In the genomic region with DNA sequence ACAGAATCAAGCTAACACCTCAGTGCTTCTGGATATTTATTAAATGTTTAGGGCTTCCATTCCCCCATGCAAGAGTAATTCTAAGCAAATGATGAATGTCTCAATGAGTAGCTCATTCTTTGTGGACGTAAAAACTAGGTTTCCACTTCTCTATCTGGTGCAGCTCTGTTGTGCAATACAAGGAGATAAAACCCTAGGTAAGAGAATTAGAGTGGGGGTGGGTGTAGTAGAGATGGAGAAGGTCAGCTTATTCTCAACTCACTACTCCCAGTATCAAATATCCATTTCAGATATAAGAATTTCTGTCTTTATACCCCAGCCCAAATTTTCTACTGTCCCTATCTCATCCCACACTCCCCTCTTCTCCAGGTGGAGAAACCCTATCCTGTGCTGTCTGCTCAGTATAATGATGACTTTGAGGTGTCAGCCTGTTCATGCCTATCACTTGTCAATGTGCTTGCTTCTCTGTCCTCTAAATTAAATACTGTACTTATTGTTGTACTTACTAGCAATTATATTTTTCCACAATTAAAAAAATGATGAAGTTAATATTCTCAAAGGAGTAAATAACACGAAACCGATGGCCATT, we compare ENCODE assay signal across 21 cellular contexts. TPM values are rescaled to one million over a fixed set of nuclear protein-coding genes. Genes with fewer than 3 reads are reported as not detected.
DNase-seq lines count a peak whose midpoint lies in the region; ATAC-seq, FAIRE-seq and TF ChIP-seq lines count a peak whose summit lies in the region.
"Had no signal": no experiment of that assay in that cellular context is flagged by ENCODE, and none has a peak within 500 bp of the region (broad histone marks: within the 10 kb centered on the region; RNA-seq: fewer than 3 reads in every experiment).

No MANE protein-coding gene starts in this region.

- peak; percentile 53 for ATAC-seq in K562
- no peak for ATAC-seq in GM18520 (IDR thresholded peaks at IDR 0.05; ENCODE audit: unreplicated experiment)
- no peak for ATAC-seq in GM18505 (IDR thresholded peaks at IDR 0.05; ENCODE audit: unreplicated experiment)

- in situ Hi-C loops in K562 (cut with MboI), result no loop called here

- no peak for DNase-seq in Calu3
- peak; percentile 41 for DNase-seq in NCI-H82 treated with DMSO at 0.1 percent for 48 hours (lab: John Stamatoyannopoulos, UW; ENCODE audit: unreplicated experiment)
- DNase-seq in K562 (ENCODE audit: extremely low read depth in 1 of 4, low spot score in 3 of 4), result no peak
- DNase-seq in H4 (ENCODE audit: low spot score), result no peak
- no peak for DNase-seq in NCI-H2227 (lab: John Stamatoyannopoulos, UW; ENCODE audit: unreplicated experiment)
- DNase-seq: activated CD4-positive, CD25-positive, alpha-beta regulatory T cell treated with anti-CD3 and anti-CD28 coated beads, Interleukin-2, amount 50 U/mL, for 72 hours; activated effector memory CD4-positive, alpha-beta T cell treated with anti-CD3 and anti-CD28 coated beads, Interleukin-2, amount 50 U/mL, for 16 hours; amygdala; CD4-positive, alpha-beta memory T cell; effector memory CD4-positive, alpha-beta T cell; hypothalamus; NCI-H2029 treated with DMSO at 0.1 percent for 48 hours; NCI-H510A; T-helper 9 cell had no signal

- H3K9me1 ChIP-seq in K562 (ENCODE audit: control insufficient read depth, insufficient read depth, low read length), result no peaks in the 10 kb centered on the region

- no peak overlapping the region for H3K4me3 Mint-ChIP-seq in Calu3 (ENCODE audit: low read depth, unreplicated experiment)
- H3K4me3 Mint-ChIP-seq: CD4-positive, alpha-beta memory T cell; central memory CD8-positive, alpha-beta T cell; stimulated activated naive CD8-positive, alpha-beta T cell treated with anti-CD3 and anti-CD28 coated beads, Interleukin-15, Interleukin-2, amounts not matched to agents 100 ng/mL and 50 ng/mL, for 24 hours had no signal

- H3K4me1 ChIP-seq in K562 (replicated peaks in 1 of 2; ENCODE audit: control insufficient read depth in 2 of 2, insufficient read depth in 2 of 2, low read length in 2 of 2) (peaks cover 4 to 28% of the 10 kb centered on the region in 2 experiments; a peak in 4 of 5 replicates), neutrophil (ENCODE audit: control insufficient read depth in 1 of 2, insufficient read depth in 1 of 2, low read depth in 1 of 2, low read length in 1 of 2) (peaks cover 83 to 85% of the 10 kb centered on the region in 2 experiments)

- peaks cover 42% of the 10 kb centered on the region for H3K4me1 Mint-ChIP-seq in Calu3 (ENCODE audit: low read depth, unreplicated experiment)

- FAIRE-seq in K562 (lab: Jason Lieb, UNC), result no peak

- H3K36me3 Mint-ChIP-seq in Calu3 (ENCODE audit: insufficient read depth, unreplicated experiment), result peaks cover 15% of the 10 kb centered on the region
- H3K36me3 Mint-ChIP-seq: CD4-positive, alpha-beta memory T cell had no signal

- CTCF ChIA-PET in Calu3 (lab: Charles Lee) (interaction anchor here (1.3 kb wide), 1 partner anchor 60 kb away, joined by 9 read pairs; no protein-coding TSS in a partner anchor), K562 (lab: Yijun Ruan, JAX; ENCODE audit: low intra/inter-chr PET ratio) (no interaction called here)

- TF ChIP-seq POLR2A in K562 (conservative IDR thresholded peaks at IDR 0.05), result no peak
- no peak for TF ChIP-seq POLR2A in GM18505 (IDR thresholded peaks at IDR 0.05; ENCODE audit: borderline replicate concordance, extremely low read depth, insufficient read depth, insufficient read length)

- peak overlapping the region in 1 of 2 experiments; percentile 7; a peak in 1 of 4 replicates for H3K9ac ChIP-seq in K562 (ENCODE audit: insufficient read depth in 1 of 2, low read depth in 2 of 2, low read length in 2 of 2)

- H3K9me3 ChIP-seq in K562 (replicated peaks; ENCODE audit: control insufficient read depth, insufficient read depth, low read depth, low read length), result no peaks in the 10 kb centered on the region
- no peaks in the 10 kb centered on the region for H3K9me3 ChIP-seq in neutrophil

- peak overlapping the region; percentile 34; the same call in 1 of the 3 replicates for H3K27ac ChIP-seq in K562 (ENCODE audit: extremely low read depth, low read depth, low read length)
- peak overlapping the region; percentile 97 for H3K27ac ChIP-seq in neutrophil

- POLR2A ChIA-PET in K562 (lab: Yijun Ruan, JAX), result interaction anchor here (0.7 to 2.2 kb wide), 5 partner anchors 10 to 81 kb away, joined by 3 to 10 read pairs (median 5); no protein-coding TSS in a partner anchor

- TF ChIP-seq CTCF in Calu3 (IDR thresholded peaks at IDR 0.05; ENCODE audit: unreplicated experiment) (no peak), K562 (IDR thresholded peaks at IDR 0.05 in 2 of 3, conservative IDR thresholded peaks at IDR 0.05 in 1 of 3; ENCODE audit: insufficient read depth in 2 of 3, low read depth in 1 of 3, low read length in 3 of 3) (no peak), neutrophil (IDR thresholded peaks at IDR 0.05) (no peak)

- H2AFZ ChIP-seq in K562 (ENCODE audit: low read depth, low read length), result peak overlapping the region; percentile 84

- H3K27ac Mint-ChIP-seq in Calu3 (ENCODE audit: unreplicated experiment), result peak overlapping the region; percentile 19
- H3K27ac Mint-ChIP-seq: CD4-positive, alpha-beta memory T cell; stimulated activated naive CD8-positive, alpha-beta T cell treated with anti-CD3 and anti-CD28 coated beads, Interleukin-15, Interleukin-2, amounts not matched to agents 100 ng/mL and 50 ng/mL, for 24 hours had no signal

- H3K4me3 ChIP-seq in K562 (no peak overlapping the region), neutrophil (ENCODE audit: low read depth in 1 of 2, low read length in 1 of 2) (peak overlapping the region; percentile 33 to 35)

- no peaks in the 10 kb centered on the region for H4K20me1 ChIP-seq in K562 (replicated peaks; ENCODE audit: control insufficient read depth, insufficient read depth, low read length)

- H3K9me3 Mint-ChIP-seq in Calu3 (ENCODE audit: low read depth, unreplicated experiment), result no peaks in the 10 kb centered on the region
- H3K9me3 Mint-ChIP-seq: CD4-positive, alpha-beta memory T cell; central memory CD8-positive, alpha-beta T cell; stimulated activated naive CD8-positive, alpha-beta T cell treated with anti-CD3 and anti-CD28 coated beads, Interleukin-15, Interleukin-2, amounts not matched to agents 100 ng/mL and 50 ng/mL, for 24 hours had no signal

- WGBS in K562 (ENCODE audit: insufficient coverage, low coverage, missing lambda C conversion rate), result 2% methylated on average over 3 of the region's 3 CpGs

- intact Hi-C loops in Calu3 (cut with micrococcal nuclease; ENCODE audit: unreplicated experiment), result no loop called here
- intact Hi-C loops in K562 (cut with micrococcal nuclease), result no loop called here

- H3K36me3 ChIP-seq in K562 (ENCODE audit: control insufficient read depth, insufficient read depth, low read length), result no peaks in the 10 kb centered on the region
- no peaks in the 10 kb centered on the region for H3K36me3 ChIP-seq in neutrophil

- TF ChIP-seq EP300 in K562 (IDR thresholded peaks at IDR 0.05; ENCODE audit: low read length), result no peak

- peak overlapping the region; percentile 36 for H3K4me2 ChIP-seq in K562 (ENCODE audit: insufficient read depth, low read length)

- H3K79me2 ChIP-seq in K562 (ENCODE audit: control insufficient read depth, insufficient read depth, low read length), result no peaks in the 10 kb centered on the region

- TF ChIP-seq RAD21 in K562 (CRISPR knock-in tag; conservative IDR thresholded peaks at IDR 0.05 in 1 of 2, IDR thresholded peaks at IDR 0.05 in 1 of 2), result no peak

- H3K27me3 ChIP-seq in K562 (ENCODE audit: control insufficient read depth in 2 of 2, insufficient read depth in 2 of 2, low read length in 2 of 2), result no peaks in the 10 kb centered on the region
- no peaks in the 10 kb centered on the region for H3K27me3 ChIP-seq in neutrophil

- BruUV-seq in Calu3 (replicated peaks; lab: Mats Ljungman, UMichigan) (no TSS peak), K562 (replicated peaks; lab: Mats Ljungman, UMichigan) (no TSS peak)

- no peaks in the 10 kb centered on the region for H3K27me3 Mint-ChIP-seq in Calu3 (ENCODE audit: unreplicated experiment)
- H3K27me3 Mint-ChIP-seq: CD4-positive, alpha-beta memory T cell; central memory CD8-positive, alpha-beta T cell; stimulated activated naive CD8-positive, alpha-beta T cell treated with anti-CD3 and anti-CD28 coated beads, Interleukin-15, Interleukin-2, amounts not matched to agents 100 ng/mL and 50 ng/mL, for 24 hours had no signal

TF ChIP-seq in K562, 482 proteins besides CTCF, POLR2A, EP300 and RAD21 (continues in another document):
- 0 out of 2 replicates have a peak, but pooled peaks have one; percentile 15 for TF ChIP-seq ZEB2 (IDR thresholded peaks at IDR 0.05)
- TF ChIP-seq NFYB (IDR thresholded peaks at IDR 0.05; ENCODE audit: extremely low read depth, insufficient read length), result no peak
- TF ChIP-seq SPI1 (IDR thresholded peaks at IDR 0.05; ENCODE audit: borderline replicate concordance, low read depth, low read length), result 0 out of 2 replicates have a peak, but pooled peaks have one; percentile 19
- TF ChIP-seq NFE2 (IDR thresholded peaks at IDR 0.05; ENCODE audit: low read depth), result no peak
- peak; percentile 0 for TF ChIP-seq MEIS2 (IDR thresholded peaks at IDR 0.05; ENCODE audit: partially characterized antibody)

RNA-seq across cellular contexts. Expression of a gene that starts 4.3 kb away (rescaled TPM):
- total RNA-seq in Calu3 (2022) (30.8 and 42.8 TPM in 2 replicates), K562 (2014; rRNA removed) (6.7 TPM in 2 replicates), K562 (2014; rRNA removed; fragmentation: Illumina TruSeq; extraction: Trizol) (15.6 and 16.5 TPM in 2 replicates), K562 (2015; rRNA removed; fragmentation: Illumina TruSeq; extraction: Trizol) (28.1 and 31.5 TPM in 2 replicates), K562 (2021) (17.4 and 22.5 TPM in 2 replicates)
- 2.9 and 14.8 TPM in 2 replicates for total RNA-seq in K562 (2011; cell fraction: chromatin; rRNA removed; ENCODE audit: low replicate concordance)
- total RNA-seq in K562 (2011; cell fraction: nucleolus; rRNA removed), result 0.67 and 2.2 TPM in 2 replicates
- total RNA-seq in K562 (2011; cell fraction: nucleoplasm; rRNA removed), result 5.6 and 6.0 TPM in 2 replicates
- polyA plus RNA-seq in K562 (2011; rRNA removed) (4.7 and 25.4 TPM in 2 replicates), K562 (2014; fragmentation: Illumina TruSeq; extraction: Trizol) (13.7 and 18.4 TPM in 2 replicates), K562 (2014; fragmentation: Nextera tagmentation; extraction: Ambion mirVana) (1 to 10 TPM; 9.4 to 9.7 TPM), K562 (2014; rRNA removed) (7.4 and 8.0 TPM in 2 replicates)
- polyA plus RNA-seq in K562 (2011; cell fraction: cytosol; rRNA removed), result 0.85 and 9.2 TPM in 2 replicates
- 5.6 and 40.9 TPM in 2 replicates for polyA plus RNA-seq in K562 (2011; cell fraction: nucleus; rRNA removed)
- 20.9 and 22.7 TPM in 2 replicates for polyA plus RNA-seq in K562 (2012)
- polyA minus RNA-seq in K562 (2011; rRNA and poly(A)+ RNA removed), result 4.0 and 45.3 TPM in 2 replicates
- polyA minus RNA-seq in K562 (2011; cell fraction: cytosol; rRNA and poly(A)+ RNA removed), result 2.4 and 15.2 TPM in 2 replicates
- 5.4 and 62.8 TPM in 2 replicates for polyA minus RNA-seq in K562 (2011; cell fraction: nucleus; rRNA and poly(A)+ RNA removed)
- 0.04 and 0.17 TPM in 2 replicates for total RNA-seq in H4 (2014; rRNA removed; shearing (Covaris generic))
- total RNA-seq: kidney epithelial cell had no signal
- polyA plus RNA-seq: neural cell had no signal
